Comparison of ENCODE assay signal across 1 cellular context in the genomic region with DNA sequence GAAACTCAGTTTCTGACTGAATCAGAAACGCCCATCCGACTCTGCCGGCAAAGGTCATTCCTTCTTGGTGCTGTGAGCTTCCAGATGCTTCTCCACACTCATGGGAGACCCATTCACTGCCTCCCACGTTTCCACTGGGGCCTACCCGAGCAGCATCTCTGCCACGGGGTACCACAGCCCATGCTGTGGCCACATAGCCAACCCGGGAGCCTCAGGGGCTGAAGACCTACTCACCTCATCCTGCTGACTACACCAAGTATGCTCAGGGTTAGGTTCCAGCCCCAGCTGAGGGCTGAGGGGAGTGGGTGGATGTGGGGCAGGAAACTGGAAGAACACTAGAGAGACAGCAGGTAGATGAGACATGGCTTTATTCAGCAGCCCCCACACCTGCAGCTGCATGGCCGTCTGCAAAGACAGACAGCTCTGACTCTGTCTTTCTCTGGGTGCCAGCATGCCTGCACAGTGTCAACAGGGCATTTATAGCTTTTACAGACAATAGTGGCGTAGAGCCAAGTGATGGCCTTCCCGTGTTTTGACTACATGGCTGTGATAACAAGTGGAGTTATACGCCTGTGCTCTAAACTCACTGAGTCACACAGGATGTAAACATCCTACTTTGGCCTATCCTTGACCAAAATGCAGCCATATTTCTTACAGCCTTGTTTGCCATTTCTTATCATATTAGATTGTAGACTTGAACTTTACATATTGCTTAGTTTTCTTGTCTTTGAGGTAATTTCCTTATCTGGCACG.
A peak's percentile ranks its signal among the peaks of the same experiment; 100 is the strongest.
TF ChIP-seq lines count a peak whose summit lies in the region.

No MANE protein-coding gene starts in this region.

TF ChIP-seq in K562, 482 proteins besides CTCF, POLR2A, EP300 and RAD21 (continued from another document):
- no peak for TF ChIP-seq ID3 (CRISPR knock-in tag; IDR thresholded peaks at IDR 0.05)
- TF ChIP-seq ID3 (tag; IDR thresholded peaks at IDR 0.05): peak; percentile 88; the same call in 1 of the 2 replicates
- TF ChIP-seq FOXA3 (CRISPR knock-in tag; conservative IDR thresholded peaks at IDR 0.05 in 1 of 2, IDR thresholded peaks at IDR 0.05 in 1 of 2): peak; percentile 43 to 81; a peak in 3 of 4 replicates
- TF ChIP-seq, protein P1, sequence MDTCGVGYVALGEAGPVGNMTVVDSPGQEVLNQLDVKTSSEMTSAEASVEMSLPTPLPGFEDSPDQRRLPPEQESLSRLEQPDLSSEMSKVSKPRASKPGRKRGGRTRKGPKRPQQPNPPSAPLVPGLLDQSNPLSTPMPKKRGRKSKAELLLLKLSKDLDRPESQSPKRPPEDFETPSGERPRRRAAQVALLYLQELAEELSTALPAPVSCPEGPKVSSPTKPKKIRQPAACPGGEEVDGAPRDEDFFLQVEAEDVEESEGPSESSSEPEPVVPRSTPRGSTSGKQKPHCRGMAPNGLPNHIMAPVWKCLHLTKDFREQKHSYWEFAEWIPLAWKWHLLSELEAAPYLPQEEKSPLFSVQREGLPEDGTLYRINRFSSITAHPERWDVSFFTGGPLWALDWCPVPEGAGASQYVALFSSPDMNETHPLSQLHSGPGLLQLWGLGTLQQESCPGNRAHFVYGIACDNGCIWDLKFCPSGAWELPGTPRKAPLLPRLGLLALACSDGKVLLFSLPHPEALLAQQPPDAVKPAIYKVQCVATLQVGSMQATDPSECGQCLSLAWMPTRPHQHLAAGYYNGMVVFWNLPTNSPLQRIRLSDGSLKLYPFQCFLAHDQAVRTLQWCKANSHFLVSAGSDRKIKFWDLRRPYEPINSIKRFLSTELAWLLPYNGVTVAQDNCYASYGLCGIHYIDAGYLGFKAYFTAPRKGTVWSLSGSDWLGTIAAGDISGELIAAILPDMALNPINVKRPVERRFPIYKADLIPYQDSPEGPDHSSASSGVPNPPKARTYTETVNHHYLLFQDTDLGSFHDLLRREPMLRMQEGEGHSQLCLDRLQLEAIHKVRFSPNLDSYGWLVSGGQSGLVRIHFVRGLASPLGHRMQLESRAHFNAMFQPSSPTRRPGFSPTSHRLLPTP (IDR thresholded peaks at IDR 0.05; ENCODE audit: borderline replicate concordance, extremely low read depth, insufficient read length): no peak
TF ChIP-seq in K562: peak in this region for 60.
